ENCODE assay signal across 12 cellular contexts in the genomic region with DNA sequence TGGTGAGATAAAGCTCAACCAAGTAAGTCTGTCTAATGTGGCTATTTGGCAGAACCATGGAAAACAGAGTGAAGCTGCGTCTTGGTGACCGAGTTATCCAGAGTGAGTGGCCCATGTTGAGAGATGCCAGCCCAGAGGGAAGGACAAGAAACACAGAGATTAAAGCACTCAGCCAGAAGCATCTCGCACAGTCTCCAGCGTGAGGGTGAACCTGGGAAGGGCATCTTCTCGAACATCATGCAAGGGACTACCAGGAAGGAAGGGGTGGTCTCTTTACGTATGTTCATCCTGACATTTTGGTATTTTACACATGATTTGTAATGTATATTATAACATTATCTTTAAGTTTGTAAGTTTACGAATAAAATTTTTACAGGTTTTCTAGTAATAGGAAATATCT.
"Had no signal": no experiment of that assay in that cellular context is flagged by ENCODE, and none has a peak within 500 bp of the region (broad histone marks: within the 10 kb centered on the region; RNA-seq: fewer than 3 reads in every experiment).

No MANE protein-coding gene starts in this region.

- H3K4me1 ChIP-seq: HAP-1 had no signal

- H3K4me3 ChIP-seq: GM23248, HAP-1 had no signal

- DNase-seq: GM23248, GOT3, H7, HFFc6, Karpas-422, KBM-7 had no signal

- H3K4me2 ChIP-seq: KMS-11 had no signal

- H3K36me3 Mint-ChIP-seq: IgD-negative memory B cell had no signal

- H3K27ac ChIP-seq: GM23248, HL-60, KMS-11 had no signal

- H3K36me3 ChIP-seq: HAP-1 had no signal

- H3K9me3 ChIP-seq: HAP-1 had no signal

- H3K27ac Mint-ChIP-seq: HFFc6, IgD-negative memory B cell had no signal

- H3K4me1 Mint-ChIP-seq: IgD-negative memory B cell had no signal

- ATAC-seq: HCT116, HepG2 had no signal

- H3K4me3 Mint-ChIP-seq: HFFc6, IgD-negative memory B cell had no signal

- H3K9ac ChIP-seq: GM23248, KMS-11 had no signal
